ENCODE assay signal across 32 cellular contexts in the genomic region with DNA sequence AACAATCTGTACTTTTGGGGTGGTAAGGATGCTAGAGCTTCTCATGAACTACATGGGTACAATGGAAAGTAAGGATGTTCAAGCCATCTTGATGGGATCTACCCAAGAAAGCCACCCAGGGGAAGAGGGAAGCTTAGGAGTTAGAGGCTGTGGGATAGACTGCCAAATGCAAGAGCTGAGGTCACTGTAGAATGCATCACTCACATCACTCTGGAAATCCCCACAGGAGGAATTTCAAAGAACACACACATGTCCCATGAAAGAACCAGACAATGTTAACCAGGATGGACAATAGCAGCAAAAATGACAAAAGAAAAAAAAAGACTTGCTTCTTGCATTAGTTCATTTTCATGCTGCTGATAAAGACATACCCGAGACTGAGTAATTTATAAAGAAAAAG. TPM values are rescaled to one million over a fixed set of nuclear protein-coding genes. Genes with fewer than 3 reads are reported as not detected.
A peak's percentile ranks its signal among the peaks of the same experiment; 100 is the strongest.
DNase-seq lines count a peak whose midpoint lies in the region; ATAC-seq, FAIRE-seq and TF ChIP-seq lines count a peak whose summit lies in the region.
"Had no signal": no experiment of that assay in that cellular context is flagged by ENCODE, and none has a peak within 500 bp of the region (broad histone marks: within the 10 kb centered on the region; RNA-seq: fewer than 3 reads in every experiment).

No MANE protein-coding gene starts in this region.

- H3K36me3 Mint-ChIP-seq in astrocyte (ENCODE audit: low read depth, unreplicated experiment): no peaks in the 10 kb centered on the region
- H3K36me3 Mint-ChIP-seq in stimulated activated memory B cell treated with anti-CD40 and anti-IgM and Interleukin-4, amounts not matched to agents 10 μg/mL and 1 μg/mL and 100 μg/mL, for 72 hours: peaks cover 10% of the 10 kb centered on the region
- H3K36me3 Mint-ChIP-seq: activated CD8-positive, alpha-beta memory T cell treated with anti-CD3 and anti-CD28 coated beads, Interleukin-2, amount 10 ng/mL, durations not matched to agents 7 days and 5 days; CD8-positive, alpha-beta T cell had no signal

- no peak overlapping the region for H3K4me3 Mint-ChIP-seq in astrocyte (ENCODE audit: unreplicated experiment)
- no peak overlapping the region for H3K4me3 Mint-ChIP-seq in stimulated activated memory B cell treated with anti-CD40 and anti-IgM and Interleukin-4, amounts not matched to agents 10 μg/mL and 1 μg/mL and 100 μg/mL, for 72 hours
- H3K4me3 Mint-ChIP-seq: activated CD8-positive, alpha-beta memory T cell treated with anti-CD3 and anti-CD28 coated beads, Interleukin-2, amount 10 ng/mL, durations not matched to agents 7 days and 5 days; B cell; CD8-positive, alpha-beta T cell; naive B cell had no signal

- H3K9me3 ChIP-seq in astrocyte (ENCODE audit: insufficient read depth, low read depth, low read length): no peaks in the 10 kb centered on the region
- H3K9me3 ChIP-seq: colonic mucosa, left ventricle myocardium inferior, neutrophil, Peyer's patch had no signal

- H3K4me3 ChIP-seq in astrocyte (ENCODE audit: insufficient read depth, low read depth, low read length) (no peak overlapping the region), fibroblast of pulmonary artery (replicated peaks; ENCODE audit: low read depth, low read length) (no peak overlapping the region)
- H3K4me3 ChIP-seq: colonic mucosa, left ventricle myocardium inferior, Peyer's patch had no signal

- peak; percentile 4 for DNase-seq in DMS53 (lab: John Stamatoyannopoulos, UW)
- no peak for DNase-seq in DMS53 treated with DMSO at 0.1 percent for 48 hours (lab: John Stamatoyannopoulos, UW; ENCODE audit: unreplicated experiment)
- DNase-seq in astrocyte (ENCODE audit: low read depth): peak; percentile 45
- DNase-seq in fibroblast of pulmonary artery (ENCODE audit: low read depth): peak; percentile 55
- no peak for DNase-seq in stimulated activated CD4-positive, alpha-beta T cell treated with anti-CD3 and anti-CD28 coated beads, Interleukin-4, amount 100 ng/mL, for 24 hours
- DNase-seq: activated CD4-positive, CD25-positive, alpha-beta regulatory T cell; activated CD8-positive, alpha-beta memory T cell treated with anti-CD3 and anti-CD28 coated beads, Interleukin-2, amount 10 ng/mL, durations not matched to agents 7 days and 5 days; activated naive CD4-positive, alpha-beta T cell; activated T-cell treated with anti-CD3 and anti-CD28 coated beads, Interleukin-2, amount 50 U/mL, for 48 hours; CD8-positive, alpha-beta T cell; colonic mucosa; DMS 273 treated with DMSO at 0.1 percent for 48 hours; GDM1; left ventricle myocardium inferior; naive B cell; NCI-H1092; NCI-H1694 treated with DMSO at 0.1 percent for 48 hours; NCI-H2171 treated with DMSO at 0.1 percent for 48 hours; NCI-H526; Peyer's patch; stimulated activated naive CD4-positive, alpha-beta T cell treated with Interleukin-2 at 50 U/mL for 16 hours; T-helper 1 cell had no signal

- peaks cover 8% of the 10 kb centered on the region for H3K9me3 Mint-ChIP-seq in astrocyte (ENCODE audit: unreplicated experiment)
- peaks cover 10% of the 10 kb centered on the region for H3K9me3 Mint-ChIP-seq in stimulated activated memory B cell treated with anti-CD40 and anti-IgM and Interleukin-4, amounts not matched to agents 10 μg/mL and 1 μg/mL and 100 μg/mL, for 72 hours

- TF ChIP-seq CTCF in astrocyte (IDR thresholded peaks at IDR 0.05; ENCODE audit: insufficient read depth, low read depth, low read length): no peak
- TF ChIP-seq CTCF in fibroblast of pulmonary artery (IDR thresholded peaks at IDR 0.05; ENCODE audit: low read length, missing control alignments): no peak

- H3K9ac ChIP-seq in astrocyte (ENCODE audit: low read length): no peak overlapping the region

- H3K27ac Mint-ChIP-seq in astrocyte (ENCODE audit: unreplicated experiment): peak overlapping the region; percentile 14
- H3K27ac Mint-ChIP-seq in stimulated activated memory B cell treated with anti-CD40 and anti-IgM and Interleukin-4, amounts not matched to agents 10 μg/mL and 1 μg/mL and 100 μg/mL, for 72 hours: no peak overlapping the region
- H3K27ac Mint-ChIP-seq: activated CD8-positive, alpha-beta memory T cell treated with anti-CD3 and anti-CD28 coated beads, Interleukin-2, amount 10 ng/mL, durations not matched to agents 7 days and 5 days; B cell; CD8-positive, alpha-beta T cell had no signal

- H3K4me2 ChIP-seq in astrocyte (ENCODE audit: low read length): no peak overlapping the region

- no peak overlapping the region for H3K27ac ChIP-seq in astrocyte (ENCODE audit: low read depth, low read length)
- H3K27ac ChIP-seq: 22Rv1, colonic mucosa, HL-60, left ventricle myocardium inferior, neutrophil, Peyer's patch had no signal

- H4K20me1 ChIP-seq in astrocyte (ENCODE audit: insufficient read depth, low read length): no peaks in the 10 kb centered on the region

- peaks cover 13% of the 10 kb centered on the region for H3K4me1 Mint-ChIP-seq in astrocyte (ENCODE audit: low read depth, unreplicated experiment)
- no peaks in the 10 kb centered on the region for H3K4me1 Mint-ChIP-seq in stimulated activated memory B cell treated with anti-CD40 and anti-IgM and Interleukin-4, amounts not matched to agents 10 μg/mL and 1 μg/mL and 100 μg/mL, for 72 hours
- H3K4me1 Mint-ChIP-seq: activated CD8-positive, alpha-beta memory T cell treated with anti-CD3 and anti-CD28 coated beads, Interleukin-2, amount 10 ng/mL, durations not matched to agents 7 days and 5 days; B cell; naive B cell had no signal

- FAIRE-seq in astrocyte (lab: Jason Lieb, UNC): no peak
- FAIRE-seq: urothelium cell line had no signal

- H3K27me3 Mint-ChIP-seq in astrocyte (ENCODE audit: low read depth, unreplicated experiment): no peaks in the 10 kb centered on the region
- peaks cover 15% of the 10 kb centered on the region for H3K27me3 Mint-ChIP-seq in stimulated activated memory B cell treated with anti-CD40 and anti-IgM and Interleukin-4, amounts not matched to agents 10 μg/mL and 1 μg/mL and 100 μg/mL, for 72 hours
- H3K27me3 Mint-ChIP-seq: activated CD8-positive, alpha-beta memory T cell treated with anti-CD3 and anti-CD28 coated beads, Interleukin-2, amount 10 ng/mL, durations not matched to agents 7 days and 5 days had no signal

- H3K4me1 ChIP-seq in astrocyte (ENCODE audit: insufficient read depth, low read length): no peaks in the 10 kb centered on the region
- H3K4me1 ChIP-seq: colonic mucosa, Peyer's patch had no signal

- no peak overlapping the region for H2AFZ ChIP-seq in astrocyte (ENCODE audit: low read depth, low read length)

- ATAC-seq in HG03025 (IDR thresholded peaks at IDR 0.05; ENCODE audit: low FRiP score, unreplicated experiment) (no peak), GM19328 (IDR thresholded peaks at IDR 0.05; ENCODE audit: unreplicated experiment) (no peak)
- ATAC-seq in stimulated activated memory B cell treated with anti-CD40 and anti-IgM and Interleukin-4, amounts not matched to agents 10 μg/mL and 1 μg/mL and 100 μg/mL, for 72 hours: no peak
- ATAC-seq: activated CD8-positive, alpha-beta memory T cell treated with anti-CD3 and anti-CD28 coated beads, Interleukin-2, amount 10 ng/mL, durations not matched to agents 7 days and 5 days; CD8-positive, alpha-beta T cell; esophagus mucosa; sciatic nerve had no signal

- no peaks in the 10 kb centered on the region for H3K27me3 ChIP-seq in astrocyte (ENCODE audit: insufficient read depth, low read length)
- H3K27me3 ChIP-seq: colonic mucosa, neutrophil, Peyer's patch had no signal

- H3K36me3 ChIP-seq in astrocyte (ENCODE audit: insufficient read depth, low read length): no peaks in the 10 kb centered on the region
- H3K36me3 ChIP-seq: colonic mucosa, left ventricle myocardium inferior, neutrophil, Peyer's patch had no signal

- H3K79me2 ChIP-seq in astrocyte (ENCODE audit: insufficient read depth, low read length): no peaks in the 10 kb centered on the region

RNA-seq across cellular contexts. Expression of gene UBE2E2, which starts 32.8 kb away (rescaled TPM):
- total RNA-seq in astrocyte: 89.8 and 110 TPM in 2 replicates

Comparison
In these comparisons a context has a peak if more than half of its experiments do, and no peak if none do; other contexts are left out.
1. DNase-seq: peak in DMS53 (single experiment), astrocyte (single experiment) and fibroblast of pulmonary artery (single experiment); none in DMS53 treated with DMSO at 0.1 percent for 48 hours (single experiment) and stimulated activated CD4-positive, alpha-beta T cell treated with anti-CD3 and anti-CD28 coated beads, Interleukin-4, amount 100 ng/mL, for 24 hours (single experiment).